Comparison of ENCODE assay signal across 8 cellular contexts in genomic region chr3:189041482-189042090, GRCh38.
A peak's percentile ranks its signal among the peaks of the same experiment; 100 is the strongest.
DNase-seq lines count a peak whose midpoint lies in the region; ATAC-seq and TF ChIP-seq lines count a peak whose summit lies in the region.

No MANE protein-coding gene starts in this region.

- H2AFZ ChIP-seq in osteoblast (ENCODE audit: low read length): no peak overlapping the region

- no peak overlapping the region for H3K4me2 ChIP-seq in osteoblast (ENCODE audit: insufficient read depth, low read length)

- H4K20me1 ChIP-seq in osteoblast (ENCODE audit: insufficient read depth, low read length): no peaks in the 10 kb centered on the region

- H3K4me1 ChIP-seq in BE2C: no peaks in the 10 kb centered on the region
- H3K4me1 ChIP-seq in osteoblast (ENCODE audit: insufficient read depth, low read length): peaks cover 8% of the 10 kb centered on the region
- peaks cover 0 to 3% (median 0%) of the 10 kb centered on the region in 4 donors for H3K4me1 ChIP-seq in tibial artery

- intact Hi-C loops in tibial artery (cut with DNase I; ENCODE audit: low total_unique reads): no loop called here

- no peaks in the 10 kb centered on the region for H3K36me3 ChIP-seq in BE2C
- no peaks in the 10 kb centered on the region for H3K36me3 ChIP-seq in osteoblast (ENCODE audit: insufficient read depth, low read length)
- no peaks in the 10 kb centered on the region for H3K36me3 ChIP-seq in tibial artery

- TF ChIP-seq CTCF in BE2C (IDR thresholded peaks at IDR 0.05; ENCODE audit: low read depth, low read length) (peak; percentile 75), epithelial cell of esophagus (IDR thresholded peaks at IDR 0.05; ENCODE audit: insufficient read depth, low read depth, low read length, missing control alignments) (peak; percentile 70), osteoblast (IDR thresholded peaks at IDR 0.05; ENCODE audit: extremely low read depth, low read depth, low read length) (peak; percentile 45), tibial artery (IDR thresholded peaks at IDR 0.05) (no peak)

- H3K79me2 ChIP-seq in osteoblast (ENCODE audit: insufficient read depth, low read length): no peaks in the 10 kb centered on the region

- H3K4me3 ChIP-seq in BE2C (ENCODE audit: low read depth, low read length): no peak overlapping the region
- no peak overlapping the region for H3K4me3 ChIP-seq in epithelial cell of esophagus (ENCODE audit: low read length)
- H3K4me3 ChIP-seq in osteoblast (ENCODE audit: insufficient read depth, low read length): no peak overlapping the region
- no peak overlapping the region for H3K4me3 ChIP-seq in tibial artery

- H3K9me3 ChIP-seq in BE2C (no peaks in the 10 kb centered on the region), osteoblast (ENCODE audit: low read depth, low read length) (no peaks in the 10 kb centered on the region), tibial artery (no peaks in the 10 kb centered on the region)

- H3K27me3 ChIP-seq in BE2C (no peaks in the 10 kb centered on the region), osteoblast (ENCODE audit: insufficient read depth, low read length) (no peaks in the 10 kb centered on the region), tibial artery (no peaks in the 10 kb centered on the region)

- ATAC-seq in GM18870 (IDR thresholded peaks at IDR 0.05; ENCODE audit: unreplicated experiment): peak; percentile 98
- ATAC-seq in HG03064 (IDR thresholded peaks at IDR 0.05; ENCODE audit: low read depth, unreplicated experiment): peak; percentile 92

- DNase-seq in BE2C (peak; percentile 54), NCI-H446 treated with DMSO at 0.1 percent for 48 hours (lab: John Stamatoyannopoulos, UW) (peak; percentile 5), epithelial cell of esophagus (ENCODE audit: low read depth) (peak; percentile 80), osteoblast (ENCODE audit: insufficient read length, low spot score, missing footprints) (peak; percentile 67), tibial artery (no peak)
- DNase-seq in activated CD4-positive, alpha-beta T cell treated with anti-CD3 and anti-CD28 coated beads, Interleukin-2, amount 50 U/mL, for 48 hours: peak; percentile 72 to 80

- H3K27ac ChIP-seq in osteoblast (ENCODE audit: low read depth, low read length): no peak overlapping the region
- no peak overlapping the region for H3K27ac ChIP-seq in tibial artery

Comparison
In these comparisons a context has a peak if more than half of its experiments do, and no peak if none do; other contexts are left out.
1. DNase-seq: peak in BE2C (single experiment), NCI-H446 treated with DMSO at 0.1 percent for 48 hours (single experiment), activated CD4-positive, alpha-beta T cell treated with anti-CD3 and anti-CD28 coated beads, Interleukin-2, amount 50 U/mL, for 48 hours (2 of 2), epithelial cell of esophagus (single experiment) and osteoblast (single experiment); none in tibial artery (0 of 2).
2. CTCF ChIP-seq: peak in BE2C (single experiment), epithelial cell of esophagus (single experiment) and osteoblast (single experiment); none in tibial artery (0 of 2).